Comparison of ENCODE assay signal across 12 cellular contexts in genomic region chr1:167563579-167564246, GRCh38. TPM values are rescaled to one million over a fixed set of nuclear protein-coding genes. Genes with fewer than 3 reads are reported as not detected.
A peak's percentile ranks its signal among the peaks of the same experiment; 100 is the strongest.
DNase-seq lines count a peak whose midpoint lies in the region; ATAC-seq, FAIRE-seq and TF ChIP-seq lines count a peak whose summit lies in the region.
"Had no signal": no experiment of that assay in that cellular context is flagged by ENCODE, and none has a peak within 500 bp of the region (broad histone marks: within the 10 kb centered on the region; RNA-seq: fewer than 3 reads in every experiment).

No MANE protein-coding gene starts in this region.

- CTCF ChIA-PET in GM12878 (lab: Yijun Ruan, JAX), result interaction anchor here (0.5 to 3.5 kb wide), 9 partner anchors 8 to 505 kb away, joined by 3 to 17 read pairs (median 9); partner anchors contain the start of gene CREG1
- CTCF ChIA-PET in naive thymus-derived CD4-positive, alpha-beta T cell (lab: Charles Lee), result interaction anchor here (0.8 to 1.6 kb wide), 3 partner anchors 10 to 23 kb away, joined by 4 to 7 read pairs (median 5); partner anchors contain the start of gene CREG1

- TF ChIP-seq POLR2A in GM12878 (IDR thresholded peaks at IDR 0.05; ENCODE audit: low read depth, low read length), result no peak

- no peak for DNase-seq in GM23338 (ENCODE audit: low spot score)
- peak; percentile 62 for DNase-seq in NCI-H2227 (lab: John Stamatoyannopoulos, UW; ENCODE audit: unreplicated experiment)
- DNase-seq in GM12878 (ENCODE audit: low read depth, low spot score), result no peak
- no peak for DNase-seq in naive thymus-derived CD4-positive, alpha-beta T cell
- no peak for DNase-seq in DMS 273 treated with DMSO at 0.1 percent for 48 hours (lab: John Stamatoyannopoulos, UW)
- no peak for DNase-seq in A172 (ENCODE audit: low spot score)
- no peak for DNase-seq in iPS-NIHi7 (ENCODE audit: extremely low spot score)
- no peak for DNase-seq in natural killer cell treated with Interleukin-12 subunit alpha and Interleukin-12 subunit beta and Interleukin-15 and Interleukin-18, amount 100 ng/mL, for 72 hours (ENCODE audit: low spot score)
- DNase-seq: esophagus squamous epithelium; stimulated activated naive CD8-positive, alpha-beta T cell treated with anti-CD3 and anti-CD28 coated beads, Interleukin-15, Interleukin-2, amounts not matched to agents 100 U/mL and 50 U/mL, for 24 hours had no signal

- POLR2A ChIA-PET in GM12878 (lab: Charles Lee), result interaction anchor here (1.8 kb wide), 1 partner anchor 10 kb away, joined by 7 read pairs; the partner anchor contains the start of gene CREG1
- POLR2A ChIA-PET in naive thymus-derived CD4-positive, alpha-beta T cell (lab: Charles Lee), result interaction anchor here (0.6 to 1.4 kb wide), 2 partner anchors 10 to 661 kb away, joined by 3 read pairs; partner anchors contain the start of gene CREG1

- H3K27ac Mint-ChIP-seq in GM23338, result no peak overlapping the region
- no peak overlapping the region for H3K27ac Mint-ChIP-seq in naive thymus-derived CD4-positive, alpha-beta T cell
- no peak overlapping the region for H3K27ac Mint-ChIP-seq in natural killer cell treated with Interleukin-12 subunit alpha and Interleukin-12 subunit beta and Interleukin-15 and Interleukin-18, amount 100 ng/mL, for 72 hours
- H3K27ac Mint-ChIP-seq: activated naive CD4-positive, alpha-beta T cell treated with anti-CD3 and anti-CD28 coated beads, Interleukin-2, amount 50 U/mL, for 24 hours had no signal

- intact Hi-C loops in GM12878 (cut with micrococcal nuclease; ENCODE audit: unreplicated experiment), result no loop called here
- intact Hi-C loops in naive thymus-derived CD4-positive, alpha-beta T cell (cut with micrococcal nuclease), result no loop called here

- H3K9ac ChIP-seq in GM12878 (ENCODE audit: control insufficient read depth, insufficient read depth, low read length), result no peak overlapping the region

- H3K4me1 ChIP-seq in GM23338 (ENCODE audit: insufficient read depth), result peaks cover 7% of the 10 kb centered on the region; the same call in 1 of the 2 replicates
- peaks cover 8% of the 10 kb centered on the region; the same call in 1 of the 2 replicates for H3K4me1 ChIP-seq in GM12878 (ENCODE audit: control insufficient read depth, insufficient read depth, low read length)
- no peaks in the 10 kb centered on the region for H3K4me1 ChIP-seq in naive thymus-derived CD4-positive, alpha-beta T cell (ENCODE audit: control insufficient read depth in 2 of 2, insufficient read depth in 2 of 2, low read length in 2 of 2)

- no peak overlapping the region for H3K4me2 ChIP-seq in GM23338
- H3K4me2 ChIP-seq in GM12878 (ENCODE audit: control insufficient read depth, insufficient read depth), result no peak overlapping the region

- TF ChIP-seq EP300 in GM12878 (IDR thresholded peaks at IDR 0.05; ENCODE audit: borderline replicate concordance in 1 of 2, control insufficient read depth in 1 of 2, low read depth in 2 of 2, low read length in 2 of 2), result no peak

- TF ChIP-seq RAD21 in GM12878 (IDR thresholded peaks at IDR 0.05; ENCODE audit: insufficient read depth, low read depth, low read length), result no peak

- no peaks in the 10 kb centered on the region for H3K36me3 Mint-ChIP-seq in GM23338 (ENCODE audit: low read depth)
- no peaks in the 10 kb centered on the region for H3K36me3 Mint-ChIP-seq in naive thymus-derived CD4-positive, alpha-beta T cell
- H3K36me3 Mint-ChIP-seq in natural killer cell treated with Interleukin-12 subunit alpha and Interleukin-12 subunit beta and Interleukin-15 and Interleukin-18, amount 100 ng/mL, for 72 hours, result no peaks in the 10 kb centered on the region
- H3K36me3 Mint-ChIP-seq: activated naive CD4-positive, alpha-beta T cell treated with anti-CD3 and anti-CD28 coated beads, Interleukin-2, amount 50 U/mL, for 24 hours had no signal

- no peaks in the 10 kb centered on the region for H3K9me3 Mint-ChIP-seq in GM23338
- peaks cover 0 to 2% (median 0%) of the 10 kb centered on the region in 11 donors for H3K9me3 Mint-ChIP-seq in naive thymus-derived CD4-positive, alpha-beta T cell
- H3K9me3 Mint-ChIP-seq in natural killer cell treated with Interleukin-12 subunit alpha and Interleukin-12 subunit beta and Interleukin-15 and Interleukin-18, amount 100 ng/mL, for 72 hours, result no peaks in the 10 kb centered on the region
- H3K9me3 Mint-ChIP-seq: activated naive CD4-positive, alpha-beta T cell treated with anti-CD3 and anti-CD28 coated beads, Interleukin-2, amount 50 U/mL, for 24 hours had no signal

- no peak overlapping the region for H3K4me3 Mint-ChIP-seq in GM23338
- H3K4me3 Mint-ChIP-seq in naive thymus-derived CD4-positive, alpha-beta T cell, result no peak overlapping the region
- H3K4me3 Mint-ChIP-seq in natural killer cell treated with Interleukin-12 subunit alpha and Interleukin-12 subunit beta and Interleukin-15 and Interleukin-18, amount 100 ng/mL, for 72 hours, result no peak overlapping the region
- H3K4me3 Mint-ChIP-seq: activated naive CD4-positive, alpha-beta T cell treated with anti-CD3 and anti-CD28 coated beads, Interleukin-2, amount 50 U/mL, for 24 hours had no signal

- WGBS in GM12878 (ENCODE audit: insufficient coverage, insufficient replicate concordance, low lambda C conversion rate, missing lambda C conversion rate), result 72% methylated on average over 7 of the region's 7 CpGs

- no peak overlapping the region for H3K4me3 ChIP-seq in GM23338
- H3K4me3 ChIP-seq in GM12878, result no peak overlapping the region
- H3K4me3 ChIP-seq in naive thymus-derived CD4-positive, alpha-beta T cell (ENCODE audit: low read length), result no peak overlapping the region
- H3K4me3 ChIP-seq: esophagus squamous epithelium had no signal

- no peaks in the 10 kb centered on the region for H3F3A ChIP-seq in GM23338 (replicated peaks; ENCODE audit: low read depth)

- peaks cover 1% of the 10 kb centered on the region for H3K27me3 Mint-ChIP-seq in GM23338 (ENCODE audit: insufficient read depth, low read depth, poor library complexity)
- H3K27me3 Mint-ChIP-seq in naive thymus-derived CD4-positive, alpha-beta T cell, result peaks cover 0 to 3% (median 0%) of the 10 kb centered on the region in 5 donors
- H3K27me3 Mint-ChIP-seq in natural killer cell treated with Interleukin-12 subunit alpha and Interleukin-12 subunit beta and Interleukin-15 and Interleukin-18, amount 100 ng/mL, for 72 hours, result no peaks in the 10 kb centered on the region
- H3K27me3 Mint-ChIP-seq: activated naive CD4-positive, alpha-beta T cell treated with anti-CD3 and anti-CD28 coated beads, Interleukin-2, amount 50 U/mL, for 24 hours had no signal

- H4K20me1 ChIP-seq in GM23338 (replicated peaks; ENCODE audit: insufficient read depth) (no peaks in the 10 kb centered on the region), GM12878 (ENCODE audit: control insufficient read depth, insufficient read depth) (no peaks in the 10 kb centered on the region)

- RAD21 ChIA-PET in GM12878 (lab: Charles Lee; ENCODE audit: unreplicated experiment), result interaction anchor here (0.9 to 2.3 kb wide), 2 partner anchors 29 to 124 kb away, joined by 3 to 10 read pairs; no protein-coding TSS in a partner anchor

- no peaks in the 10 kb centered on the region for H3K9me2 ChIP-seq in GM23338 (ENCODE audit: insufficient read depth)

- BruUV-seq in GM12878 (replicated peaks; lab: Mats Ljungman, UMichigan), result no TSS peak

- H3K27me3 ChIP-seq in GM23338 (ENCODE audit: insufficient read depth), result no peaks in the 10 kb centered on the region
- no peaks in the 10 kb centered on the region for H3K27me3 ChIP-seq in GM12878 (replicated peaks in 1 of 2; ENCODE audit: control insufficient read depth in 2 of 2, insufficient read depth in 2 of 2, low read length in 1 of 2)
- no peaks in the 10 kb centered on the region for H3K27me3 ChIP-seq in naive thymus-derived CD4-positive, alpha-beta T cell (ENCODE audit: control insufficient read depth in 2 of 2, insufficient read depth in 2 of 2, low read length in 2 of 2)
- H3K27me3 ChIP-seq: esophagus squamous epithelium had no signal

- H3K36me3 ChIP-seq in GM23338 (ENCODE audit: insufficient read depth) (no peaks in the 10 kb centered on the region), GM12878 (ENCODE audit: control insufficient read depth in 2 of 2, insufficient read depth in 2 of 2, low read length in 1 of 2) (no peaks in the 10 kb centered on the region)
- H3K36me3 ChIP-seq in naive thymus-derived CD4-positive, alpha-beta T cell (ENCODE audit: control insufficient read depth in 2 of 3, insufficient read depth in 3 of 3, low read length in 3 of 3), result no peaks in the 10 kb centered on the region
- H3K36me3 ChIP-seq: esophagus squamous epithelium had no signal

- no peak overlapping the region for H3K27ac ChIP-seq in GM23338 (ENCODE audit: low read depth)
- no peak overlapping the region for H3K27ac ChIP-seq in GM12878 (ENCODE audit: control insufficient read depth, insufficient read depth)
- H3K27ac ChIP-seq in naive thymus-derived CD4-positive, alpha-beta T cell (ENCODE audit: low read depth, low read length), result no peak overlapping the region

- SMC1A ChIA-PET in GM12878 (lab: Charles Lee; ENCODE audit: uncharacterized antibody, unreplicated experiment), result interaction anchor here (0.7 to 3.3 kb wide), 14 partner anchors 8 to 295 kb away, joined by 3 to 15 read pairs (median 3); partner anchors contain the start of gene CREG1

- TF ChIP-seq CTCF in GM23338 (conservative IDR thresholded peaks at IDR 0.05; ENCODE audit: low read depth in 2 of 2), result no peak
- no peak for TF ChIP-seq CTCF in GM12878 (IDR thresholded peaks at IDR 0.05 in 2 of 3, conservative IDR thresholded peaks at IDR 0.05 in 1 of 3; ENCODE audit: control insufficient read depth in 2 of 3, extremely low read depth in 1 of 3, insufficient read depth in 1 of 3, low read depth in 3 of 3, low read length in 3 of 3)

- H3K9me3 ChIP-seq in GM12878 (replicated peaks; ENCODE audit: control insufficient read depth, insufficient read depth, low read length), result no peaks in the 10 kb centered on the region
- no peaks in the 10 kb centered on the region for H3K9me3 ChIP-seq in naive thymus-derived CD4-positive, alpha-beta T cell (ENCODE audit: control insufficient read depth in 2 of 3, low read length in 3 of 3)
- H3K9me3 ChIP-seq: esophagus squamous epithelium had no signal

- in situ Hi-C loops in GM12878 (cut with MboI), result no loop called here

- H3K79me2 ChIP-seq in GM23338 (replicated peaks; ENCODE audit: insufficient read depth) (no peaks in the 10 kb centered on the region), GM12878 (ENCODE audit: control insufficient read depth, insufficient read depth, low read length) (no peaks in the 10 kb centered on the region)

- H2AFZ ChIP-seq in GM23338, result peak overlapping the region; percentile 93; the same call in 1 of the 2 replicates
- no peak overlapping the region for H2AFZ ChIP-seq in GM12878 (ENCODE audit: control insufficient read depth, low read depth, low read length)

- no peak for FAIRE-seq in GM12878 (lab: Jason Lieb, UNC)

- peaks cover 13% of the 10 kb centered on the region; the same call in 2 of the 3 replicates for H3K4me1 Mint-ChIP-seq in GM23338
- peaks cover 0 to 7% (median 0%) of the 10 kb centered on the region in 7 donors for H3K4me1 Mint-ChIP-seq in naive thymus-derived CD4-positive, alpha-beta T cell
- H3K4me1 Mint-ChIP-seq in natural killer cell treated with Interleukin-12 subunit alpha and Interleukin-12 subunit beta and Interleukin-15 and Interleukin-18, amount 100 ng/mL, for 72 hours (ENCODE audit: low read depth in 2 of 2), result peaks cover 0 to 2% of the 10 kb centered on the region in 2 donors
- H3K4me1 Mint-ChIP-seq: activated naive CD4-positive, alpha-beta T cell treated with anti-CD3 and anti-CD28 coated beads, Interleukin-2, amount 50 U/mL, for 24 hours had no signal

- ATAC-seq in GM23338 (no peak), GM12878 (peak; percentile 21; the same call in 2 of the 3 replicates)
- ATAC-seq in naive thymus-derived CD4-positive, alpha-beta T cell, result peak; percentile 81
- ATAC-seq in natural killer cell treated with Interleukin-12 subunit alpha and Interleukin-12 subunit beta and Interleukin-15 and Interleukin-18, amount 100 ng/mL, for 72 hours, result no peak
- ATAC-seq: stimulated activated naive CD8-positive, alpha-beta T cell treated with anti-CD3 and anti-CD28 coated beads, Interleukin-15, Interleukin-2, amounts not matched to agents 100 U/mL and 50 U/mL, for 24 hours had no signal

RNA-seq across cellular contexts. Expression of gene CREG1, which starts 10.2 kb away (rescaled TPM):
- total RNA-seq in GM23338 (2014; rRNA removed; shearing (Covaris generic)), result 42.7 and 49.4 TPM in 2 replicates
- 16.7 and 21.2 TPM in 2 replicates for polyA plus RNA-seq in GM23338 (2016; fragmentation: Nextera tagmentation; extraction: Ambion mirVana)
- 20.6 and 21.7 TPM in 2 replicates for total RNA-seq in GM12878 (2013; cell fraction: nucleolus; rRNA removed)
- 20.0 and 22.3 TPM in 2 replicates for total RNA-seq in GM12878 (2014; rRNA removed)
- total RNA-seq in GM12878 (2014; rRNA removed; fragmentation: Illumina TruSeq; extraction: Trizol), result 17.6 and 18.1 TPM in 2 replicates
- 18.8 and 19.1 TPM in 2 replicates for total RNA-seq in GM12878 (2021)
- polyA plus RNA-seq in GM12878 (2011; ENCODE audit: low read depth), result 5.6 TPM
- polyA plus RNA-seq in GM12878 (2011; rRNA removed), result 43.8 and 61.7 TPM in 2 replicates
- polyA plus RNA-seq in GM12878 (2011; cell fraction: cytosol; rRNA removed), result 21.7 and 22.9 TPM in 2 replicates
- polyA plus RNA-seq in GM12878 (2011; cell fraction: nucleus; rRNA removed), result 15.9 and 17.2 TPM in 2 replicates
- polyA plus RNA-seq in GM12878 (2012), result 7.1 and 11.4 TPM in 2 replicates
- 21.9 and 25.5 TPM in 2 replicates for polyA plus RNA-seq in GM12878 (2014; fragmentation: Illumina TruSeq; extraction: Trizol)
- 10 to 100 TPM in 1 of 2 experiments, 1 to 10 TPM in 1; 5.3 to 11.3 TPM for polyA plus RNA-seq in GM12878 (2014; fragmentation: Nextera tagmentation; extraction: Ambion mirVana)
- polyA plus RNA-seq in GM12878 (2014; rRNA removed), result 18.0 and 24.2 TPM in 2 replicates
- polyA plus RNA-seq in GM12878 (2016; fragmentation: Nextera tagmentation; extraction: Ambion mirVana), result 10 to 100 TPM; 33.0 to 34.3 TPM
- 9.8 and 13.0 TPM in 2 replicates for polyA minus RNA-seq in GM12878 (2011; rRNA and poly(A)+ RNA removed)
- polyA minus RNA-seq in GM12878 (2011; cell fraction: cytosol; rRNA and poly(A)+ RNA removed), result 9.9 and 11.6 TPM in 2 replicates
- 6.2 and 7.7 TPM in 2 replicates for polyA minus RNA-seq in GM12878 (2011; cell fraction: nucleus; rRNA and poly(A)+ RNA removed)
- 10 to 100 TPM; 10.6 to 33.4 (median 23.1) TPM for total RNA-seq in naive thymus-derived CD4-positive, alpha-beta T cell
- 10 to 100 TPM; 31.9 to 40.6 TPM for polyA plus RNA-seq in naive thymus-derived CD4-positive, alpha-beta T cell
- 90.0 and 93.8 TPM in 2 replicates for total RNA-seq in A172 (2014; rRNA removed; shearing (Covaris generic))
- total RNA-seq in natural killer cell treated with Interleukin-12 subunit alpha and Interleukin-12 subunit beta and Interleukin-15 and Interleukin-18, amount 100 ng/mL, for 72 hours, result 10 to 100 TPM; 15.8 to 16.2 TPM

RNA-seq across cellular contexts. Expression of gene CD247, which starts 45.4 kb away (rescaled TPM):
- 1.4 TPM in 1 of 2 replicates, not detected in the other for total RNA-seq in GM23338 (2014; rRNA removed; shearing (Covaris generic))
- polyA plus RNA-seq in GM23338 (2016; fragmentation: Nextera tagmentation; extraction: Ambion mirVana) (1.2 and 1.6 TPM in 2 replicates), GM12878 (2011; rRNA removed) (0.77 and 1.0 TPM in 2 replicates), GM12878 (2014; fragmentation: Illumina TruSeq; extraction: Trizol) (0.25 and 0.36 TPM in 2 replicates), GM12878 (2014; fragmentation: Nextera tagmentation; extraction: Ambion mirVana) (under 1 TPM; 0.18 to 0.22 TPM), GM12878 (2014; rRNA removed) (0.10 and 0.15 TPM in 2 replicates), GM12878 (2016; fragmentation: Nextera tagmentation; extraction: Ambion mirVana) (under 1 TPM; 0.54 to 0.56 TPM)
- not detected in 2 replicates for total RNA-seq in GM12878 (2013; cell fraction: nucleolus; rRNA removed)
- total RNA-seq in GM12878 (2014; rRNA removed) (0.34 and 1.0 TPM in 2 replicates), GM12878 (2014; rRNA removed; fragmentation: Illumina TruSeq; extraction: Trizol) (0.23 and 0.54 TPM in 2 replicates), GM12878 (2021) (0.26 and 0.90 TPM in 2 replicates)
- not detected for polyA plus RNA-seq in GM12878 (2011; ENCODE audit: low read depth)
- polyA plus RNA-seq in GM12878 (2011; cell fraction: cytosol; rRNA removed), result 0.59 and 0.91 TPM in 2 replicates
- polyA plus RNA-seq in GM12878 (2011; cell fraction: nucleus; rRNA removed), result 0.66 and 1.1 TPM in 2 replicates
- polyA plus RNA-seq in GM12878 (2012), result 0.12 and 0.25 TPM in 2 replicates
- 0.41 TPM in 1 of 2 replicates, not detected in the other for polyA minus RNA-seq in GM12878 (2011; rRNA and poly(A)+ RNA removed)
- polyA minus RNA-seq in GM12878 (2011; cell fraction: cytosol; rRNA and poly(A)+ RNA removed), result not detected in 2 replicates
- polyA minus RNA-seq in GM12878 (2011; cell fraction: nucleus; rRNA and poly(A)+ RNA removed), result not detected in 2 replicates
- 100 to 1,000 TPM; 246 to 476 (median 336) TPM for total RNA-seq in naive thymus-derived CD4-positive, alpha-beta T cell
- 100 to 1,000 TPM; 352 to 437 TPM for polyA plus RNA-seq in naive thymus-derived CD4-positive, alpha-beta T cell
- 0.26 TPM in 1 of 2 replicates, not detected in the other for total RNA-seq in A172 (2014; rRNA removed; shearing (Covaris generic))
- total RNA-seq in natural killer cell treated with Interleukin-12 subunit alpha and Interleukin-12 subunit beta and Interleukin-15 and Interleukin-18, amount 100 ng/mL, for 72 hours, result 100 to 1,000 TPM; 169 to 384 TPM
- total RNA-seq: lung microvascular endothelial cell had no signal

Comparison
In these comparisons a context has a peak if more than half of its experiments do, and no peak if none do; other contexts are left out.
1. ATAC-seq: peak in GM12878 (single experiment) and naive thymus-derived CD4-positive, alpha-beta T cell (single experiment); none in GM23338 (single experiment) and natural killer cell treated with Interleukin-12 subunit alpha and Interleukin-12 subunit beta and Interleukin-15 and Interleukin-18, amount 100 ng/mL, for 72 hours (0 of 2).
2. RNA of gene CD247, which starts 45.4 kb away (total RNA-seq): 169 to 384 TPM in natural killer cell treated with Interleukin-12 subunit alpha and Interleukin-12 subunit beta and Interleukin-15 and Interleukin-18, amount 100 ng/mL, for 72 hours and 246 to 476 TPM in naive thymus-derived CD4-positive, alpha-beta T cell; 1.4 TPM in GM23338, 0.23 to 1.0 TPM in GM12878 and 0.26 TPM in A172; every median in the first group is over 10 times any median in the second.